In genomic region chr2:179850188-179850587, GRCh38 we compare ENCODE assay signal across 14 cellular contexts. TPM values are rescaled to one million over a fixed set of nuclear protein-coding genes. Genes with fewer than 3 reads are reported as not detected.
DNase-seq lines count a peak whose midpoint lies in the region; ATAC-seq, FAIRE-seq and TF ChIP-seq lines count a peak whose summit lies in the region.
"Had no signal": no experiment of that assay in that cellular context is flagged by ENCODE, and none has a peak within 500 bp of the region (broad histone marks: within the 10 kb centered on the region; RNA-seq: fewer than 3 reads in every experiment).

No MANE protein-coding gene starts in this region.

- POLR2A ChIA-PET in BJ (lab: Charles Lee): no interaction called here
- POLR2A ChIA-PET in HepG2 (lab: Yijun Ruan, JAX): no interaction called here

- no peak overlapping the region for H3K4me3 ChIP-seq in BJ (ENCODE audit: low read depth, low read length)
- H3K4me3 ChIP-seq in cardiac fibroblast (replicated peaks in 1 of 2; ENCODE audit: low read depth in 2 of 2, low read length in 2 of 2): no peak overlapping the region
- no peak overlapping the region for H3K4me3 ChIP-seq in HepG2 (replicated peaks in 1 of 3; ENCODE audit: insufficient read depth in 1 of 3, low read depth in 2 of 3, low read length in 3 of 3)
- H3K4me3 ChIP-seq: colonic mucosa, MG63 had no signal

- H3K4me1 ChIP-seq in HepG2 (ENCODE audit: insufficient read depth, low read length): no peaks in the 10 kb centered on the region
- H3K4me1 ChIP-seq: colonic mucosa had no signal

- in situ Hi-C loops in HepG2 (cut with HindIII; ENCODE audit: extremely low pct_ligation_motif_present, low pct_unique_long_range_greater_than_20kb): no loop called here

- no peak for TF ChIP-seq EP300 in HepG2 (IDR thresholded peaks at IDR 0.05; ENCODE audit: low read depth in 2 of 2, low read length in 2 of 2)
- TF ChIP-seq EP300 in HepG2 (CRISPR knock-in tag; IDR thresholded peaks at IDR 0.05; ENCODE audit: borderline replicate concordance): no peak

- peak; percentile 28 for FAIRE-seq in HepG2 (lab: Jason Lieb, UNC)

- no peaks in the 10 kb centered on the region for H4K20me1 ChIP-seq in HepG2 (ENCODE audit: insufficient read depth, low read length)

- H3K4me2 ChIP-seq in HepG2 (ENCODE audit: low read depth, low read length): no peak overlapping the region

- no peaks in the 10 kb centered on the region for H3K9me3 ChIP-seq in HepG2 (ENCODE audit: low read length)
- H3K9me3 ChIP-seq: colonic mucosa, MG63 had no signal

- CTCF ChIA-PET in BJ (lab: Yijun Ruan, JAX) (interaction anchor here (0.9 to 2.0 kb wide), 4 partner anchors 12 to 227 kb away, joined by 4 to 8 read pairs (median 5); no protein-coding TSS in a partner anchor), HepG2 (lab: Yijun Ruan, JAX; ENCODE audit: low intra/inter-chr PET ratio, low total read pairs) (no interaction called here)

- WGBS in HepG2 (ENCODE audit: low lambda C conversion rate): 12% methylated on average over 1 of the region's 1 CpG

- TF ChIP-seq RAD21 in HepG2 (CRISPR knock-in tag; IDR thresholded peaks at IDR 0.05): no peak

- H3K27me3 ChIP-seq in BJ (ENCODE audit: control insufficient read depth, insufficient read depth, low read length): no peaks in the 10 kb centered on the region; the same call in 1 of the 2 replicates
- H3K27me3 ChIP-seq in HepG2 (ENCODE audit: control insufficient read depth in 1 of 2, insufficient read depth in 2 of 2, low read length in 2 of 2): no peaks in the 10 kb centered on the region
- H3K27me3 ChIP-seq: colonic mucosa, MG63 had no signal

- H2AFZ ChIP-seq in HepG2 (ENCODE audit: low read length): no peak overlapping the region

- TF ChIP-seq POLR2A in HepG2 (IDR thresholded peaks at IDR 0.05; ENCODE audit: insufficient read depth in 1 of 2, low read depth in 2 of 2, low read length in 2 of 2): no peak

- H3K27ac ChIP-seq in HepG2 (ENCODE audit: extremely low read length, insufficient read depth, low read length): no peak overlapping the region
- H3K27ac ChIP-seq: colonic mucosa had no signal

- DNase-seq in BJ (ENCODE audit: low read depth): peak; percentile 16
- peak; percentile 27 for DNase-seq in M059J (ENCODE audit: low read depth)
- peak; percentile 28 to 55 for DNase-seq in cardiac fibroblast (ENCODE audit: low read depth in 2 of 2)
- peak; percentile 5 for DNase-seq in HepG2 (ENCODE audit: low spot score)
- no peak for DNase-seq in stimulated activated CD4-positive, alpha-beta T cell treated with anti-CD3 and anti-CD28 coated beads, Interleukin-15, amount 100 ng/mL, for 24 hours
- no peak for DNase-seq in islet precursor cell
- DNase-seq in DMS114 treated with DMSO at 0.1 percent for 48 hours (lab: John Stamatoyannopoulos, UW; ENCODE audit: unreplicated experiment): no peak
- DNase-seq: CD8-positive, alpha-beta memory T cell; colonic mucosa; left cardiac atrium; MG63; OCI-M1 had no signal

- intact Hi-C loops in HepG2 (cut with micrococcal nuclease; ENCODE audit: unreplicated experiment): no loop called here

- H3K79me2 ChIP-seq in HepG2 (ENCODE audit: insufficient read depth, low read length): no peaks in the 10 kb centered on the region

- no TSS peak for BruUV-seq in HepG2 (replicated peaks; lab: Mats Ljungman, UMichigan)

- no peak overlapping the region for H3K9ac ChIP-seq in HepG2 (ENCODE audit: insufficient read depth, low read depth, low read length)

- TF ChIP-seq CTCF in BJ (IDR thresholded peaks at IDR 0.05; ENCODE audit: insufficient read depth, low read depth, low read length): peak; percentile 51
- TF ChIP-seq CTCF in cardiac fibroblast (IDR thresholded peaks at IDR 0.05; ENCODE audit: low read depth, low read length): peak; percentile 34
- TF ChIP-seq CTCF in HepG2 (CRISPR knock-in tag; IDR thresholded peaks at IDR 0.05): peak; percentile 24; the same call in 1 of the 2 replicates

- ATAC-seq in HepG2: peak; percentile 85
- ATAC-seq in GM19324 (IDR thresholded peaks at IDR 0.05; ENCODE audit: low FRiP score, unreplicated experiment): no peak

- H3K36me3 ChIP-seq in BJ (ENCODE audit: control insufficient read depth, insufficient read depth, low read length) (no peaks in the 10 kb centered on the region), HepG2 (replicated peaks in 1 of 2; ENCODE audit: control insufficient read depth in 1 of 2, insufficient read depth in 2 of 2, low read length in 2 of 2) (no peaks in the 10 kb centered on the region)
- H3K36me3 ChIP-seq: colonic mucosa, MG63 had no signal

TF ChIP-seq in HepG2, 621 proteins besides CTCF, POLR2A, EP300 and RAD21:
- TF ChIP-seq TEAD3 (CRISPR knock-in tag; optimal IDR thresholded peaks at IDR 0.05; ENCODE audit: borderline replicate concordance): peak; percentile 98
- TF ChIP-seq STAG1 (CRISPR knock-in tag; IDR thresholded peaks at IDR 0.05): peak; percentile 13; the same call in 1 of the 2 replicates
- TF ChIP-seq RBFOX2 (IDR thresholded peaks at IDR 0.05; ENCODE audit: low read depth, low read length): no peak

RNA-seq across cellular contexts. Expression of gene ZNF385B, which starts 11.2 kb away (rescaled TPM):
- polyA plus RNA-seq in BJ (2011; rRNA removed) (0.12 and 0.22 TPM in 2 replicates), HepG2 (2011; rRNA removed) (5.6 and 6.7 TPM in 2 replicates)
- 0.09 TPM in 1 of 2 replicates, not detected in the other for polyA minus RNA-seq in BJ (2011; rRNA and poly(A)+ RNA removed)
- 2.4 TPM in 1 of 2 replicates, not detected in the other for total RNA-seq in M059J (2014; rRNA removed; shearing (Covaris generic))
- 3.3 and 4.0 TPM in 2 replicates for total RNA-seq in HepG2 (2016; rRNA removed; fragmentation: Illumina TruSeq; extraction: Trizol)
- total RNA-seq in HepG2 (2016; cell fraction: cytosol; rRNA removed; fragmentation: Illumina TruSeq; extraction: Trizol; ENCODE audit: low read depth): 0.91 and 1.4 TPM in 2 replicates
- total RNA-seq in HepG2 (2016; cell fraction: insoluble cytoplasmic fraction; rRNA removed; fragmentation: Illumina TruSeq; extraction: Trizol): 3.7 and 4.7 TPM in 2 replicates
- 3.0 and 4.0 TPM in 2 replicates for total RNA-seq in HepG2 (2016; cell fraction: membrane; rRNA removed; fragmentation: Illumina TruSeq; extraction: Trizol)
- 8.5 and 9.0 TPM in 2 replicates for total RNA-seq in HepG2 (2016; cell fraction: nucleus; rRNA removed; fragmentation: Illumina TruSeq; extraction: Trizol)
- 3.7 and 4.0 TPM in 2 replicates for polyA plus RNA-seq in HepG2 (2011; cell fraction: cytosol; rRNA removed)
- polyA plus RNA-seq in HepG2 (2011; cell fraction: nucleus; rRNA removed): 3.8 and 4.5 TPM in 2 replicates
- 3.8 and 6.1 TPM in 2 replicates for polyA plus RNA-seq in HepG2 (2012)
- 1.5 and 1.7 TPM in 2 replicates for polyA plus RNA-seq in HepG2 (2016; cell fraction: cytosol; fragmentation: Illumina TruSeq; extraction: Trizol; ENCODE audit: low read depth)
- 9.0 and 10.1 TPM in 2 replicates for polyA plus RNA-seq in HepG2 (2016; cell fraction: insoluble cytoplasmic fraction; fragmentation: Illumina TruSeq; extraction: Trizol; ENCODE audit: low read depth)
- polyA plus RNA-seq in HepG2 (2016; cell fraction: membrane; fragmentation: Illumina TruSeq; extraction: Trizol; ENCODE audit: low read depth): 4.7 and 5.6 TPM in 2 replicates
- 8.6 and 9.5 TPM in 2 replicates for polyA plus RNA-seq in HepG2 (2016; cell fraction: nucleus; fragmentation: Illumina TruSeq; extraction: Trizol; ENCODE audit: insufficient read depth, low read depth)
- 8.8 TPM in 1 of 2 replicates, not detected in the other for polyA minus RNA-seq in HepG2 (2011; rRNA and poly(A)+ RNA removed; ENCODE audit: low replicate concordance)
- polyA minus RNA-seq in HepG2 (2011; cell fraction: cytosol; rRNA and poly(A)+ RNA removed): 4.1 and 4.4 TPM in 2 replicates
- polyA minus RNA-seq in HepG2 (2011; cell fraction: nucleus; rRNA and poly(A)+ RNA removed): 32.3 and 34.8 TPM in 2 replicates
- total RNA-seq: CD8-positive, alpha-beta memory T cell; T-helper 2 cell treated with Interferon-gamma antibody and Interleukin-4, amounts not matched to agents 100 ng/mL and 5 ng/mL, for 36 hours had no signal
- polyA plus RNA-seq: CD8-positive, alpha-beta memory T cell had no signal

Comparison
In these comparisons a context has a peak if more than half of its experiments do, and no peak if none do; other contexts are left out.
1. DNase-seq: peak in BJ (single experiment), M059J (single experiment), cardiac fibroblast (2 of 2) and HepG2 (single experiment); none in stimulated activated CD4-positive, alpha-beta T cell treated with anti-CD3 and anti-CD28 coated beads, Interleukin-15, amount 100 ng/mL, for 24 hours (single experiment), islet precursor cell (single experiment) and DMS114 treated with DMSO at 0.1 percent for 48 hours (single experiment).
2. Peak in every context shown above with its lines, with median percentiles within 50 percentile points of each other: CTCF ChIP-seq.